Comparison of ENCODE assay signal across 12 cellular contexts in genomic region chr11:119319136-119319701, GRCh38. TPM values are rescaled to one million over a fixed set of nuclear protein-coding genes. Genes with fewer than 3 reads are reported as not detected.
DNase-seq lines count a peak whose midpoint lies in the region; ATAC-seq and TF ChIP-seq lines count a peak whose summit lies in the region.
"Had no signal": no experiment of that assay in that cellular context is flagged by ENCODE, and none has a peak within 500 bp of the region (broad histone marks: within the 10 kb centered on the region; RNA-seq: fewer than 3 reads in every experiment).

No MANE protein-coding gene starts in this region.

- H3K27ac ChIP-seq in heart left ventricle (peak overlapping the region; percentile 85 to 99 (median 92)), muscle layer of colon (ENCODE audit: low read depth, low read length) (peak overlapping the region; percentile 99), upper lobe of right lung (peak overlapping the region; percentile 87)

- H3K4me3 Mint-ChIP-seq in MCF 10A (ENCODE audit: unreplicated experiment) = peak overlapping the region; percentile 5

- TF ChIP-seq POLR2A in heart left ventricle (IDR thresholded peaks at IDR 0.05) (peak in 1 of 2 donors; percentile 25), erythroblast (IDR thresholded peaks at IDR 0.05; ENCODE audit: low read length) (no peak)

- POLR2A ChIA-PET in MCF 10A (lab: Yijun Ruan, JAX) = no interaction called here

- H3K9me3 Mint-ChIP-seq in MCF 10A (ENCODE audit: unreplicated experiment) = no peaks in the 10 kb centered on the region

- CTCF ChIA-PET in MCF 10A (lab: Yijun Ruan, JAX) = interaction anchor here (0.6 to 1.1 kb wide), 6 partner anchors 18 to 199 kb away, joined by 3 to 6 read pairs (median 4); no protein-coding TSS in a partner anchor

- H3K4me3 ChIP-seq in heart left ventricle (peak overlapping the region in 6 of 12 donors; percentile 5 to 16 (median 12)), muscle layer of colon (ENCODE audit: low read depth in 1 of 2, low read length in 2 of 2) (no peak overlapping the region), upper lobe of right lung (no peak overlapping the region)

- peak overlapping the region; percentile 71 for H3K27ac Mint-ChIP-seq in MCF 10A (ENCODE audit: low read depth, unreplicated experiment)

- H3K27me3 Mint-ChIP-seq in MCF 10A (ENCODE audit: insufficient read depth, unreplicated experiment) = no peaks in the 10 kb centered on the region

- TF ChIP-seq CTCF in heart left ventricle (IDR thresholded peaks at IDR 0.05) = no peak
- no peak for TF ChIP-seq CTCF in MCF 10A (IDR thresholded peaks at IDR 0.05; ENCODE audit: unreplicated experiment)
- no peak for TF ChIP-seq CTCF in upper lobe of right lung (IDR thresholded peaks at IDR 0.05)

- no TSS peak for BruUV-seq in MCF 10A (replicated peaks; lab: Mats Ljungman, UMichigan)

- peaks cover 14% of the 10 kb centered on the region for H3K4me1 Mint-ChIP-seq in MCF 10A (ENCODE audit: insufficient read depth, unreplicated experiment)

- WGBS in heart left ventricle, 4 donors = 49 to 66% (median 61%) methylated on average over 8 of the region's 8 CpGs

- H3K9me3 ChIP-seq in heart left ventricle (no peaks in the 10 kb centered on the region), muscle layer of colon (ENCODE audit: low read length) (no peaks in the 10 kb centered on the region), upper lobe of right lung (no peaks in the 10 kb centered on the region)

- no peaks in the 10 kb centered on the region for H3K36me3 Mint-ChIP-seq in MCF 10A (ENCODE audit: insufficient read depth, unreplicated experiment)

- peak overlapping the region; percentile 29 for H3K9ac ChIP-seq in muscle layer of colon (ENCODE audit: low read length)

- intact Hi-C loops in heart left ventricle (cut with DNase I) = loop anchor here in 3 of 10 donors (5.0 to 10.0 kb wide), 3 partner anchors 172 to 217 kb away; partner anchors contain the start of genes ABCG4 (in 1 of the 3) and DPAGT1 (in 1 of the 3)
- intact Hi-C loops in Right ventricle myocardium inferior (cut with DNase I) = no loop called here
- intact Hi-C loops in MCF 10A (cut with micrococcal nuclease) = no loop called here
- intact Hi-C loops in upper lobe of right lung (cut with DNase I) = loop anchor here (10.0 kb wide), 1 partner anchor 114 kb away; the partner anchor contains the start of gene CBL

- ATAC-seq in heart left ventricle = peak in 1 of 4 donors; percentile 3
- ATAC-seq in Right ventricle myocardium inferior = no peak
- ATAC-seq in upper lobe of right lung = no peak

- H3K36me3 ChIP-seq in heart left ventricle = peaks cover 0 to 8% (median 3%) of the 10 kb centered on the region in 9 donors
- H3K36me3 ChIP-seq in muscle layer of colon (ENCODE audit: insufficient read depth, low read length) = peaks cover 10% of the 10 kb centered on the region
- H3K36me3 ChIP-seq in upper lobe of right lung = no peaks in the 10 kb centered on the region

- DNase-seq in heart left ventricle (peak in 1 of 5 donors; percentile 36), Right ventricle myocardium inferior (ENCODE audit: missing footprints) (no peak), MCF 10A (ENCODE audit: unreplicated experiment) (no peak), upper lobe of right lung (no peak), GM19240 (ENCODE audit: insufficient read length, low spot score) (no peak), erythroblast (lab: John Stamatoyannopoulos, UW) (no peak)
- no peak for DNase-seq in activated CD4-positive, alpha-beta T cell treated with anti-CD3 and anti-CD28 coated beads for 1 hour
- DNase-seq: Calu3, NCI-H510A treated with DMSO at 0.1 percent for 48 hours had no signal

- H3K4me1 ChIP-seq in heart left ventricle = peaks cover 0 to 87% (median 61%) of the 10 kb centered on the region in 12 donors
- peaks cover 64% of the 10 kb centered on the region for H3K4me1 ChIP-seq in muscle layer of colon (ENCODE audit: insufficient read depth, low read length)
- peaks cover 33% of the 10 kb centered on the region for H3K4me1 ChIP-seq in upper lobe of right lung

- H3K27me3 ChIP-seq in heart left ventricle (peaks cover 0 to 44% (median 0%) of the 10 kb centered on the region in 9 donors), muscle layer of colon (ENCODE audit: control insufficient read depth in 1 of 2, insufficient read depth in 2 of 2, low read length in 2 of 2) (no peaks in the 10 kb centered on the region), upper lobe of right lung (peaks cover 26% of the 10 kb centered on the region)

RNA-seq across cellular contexts. Expression of gene MCAM, which starts 2.3 kb away (rescaled TPM):
- total RNA-seq in heart left ventricle = 100 to 1,000 TPM in 6 of 9 donors, 10 to 100 TPM in 3; 46.7 to 380 (median 110) TPM
- 100 to 1,000 TPM in 1 of 2 donors, 10 to 100 TPM in 1; 31.9 to 108 TPM for polyA plus RNA-seq in heart left ventricle
- total RNA-seq in Right ventricle myocardium inferior = 68.7 TPM
- 3.5 TPM in 2 replicates for total RNA-seq in MCF 10A (2022)
- total RNA-seq in upper lobe of right lung = 134 TPM

RNA-seq across cellular contexts. Expression of gene RNF26, which starts 15.1 kb away (rescaled TPM):
- 10 to 100 TPM in 8 of 9 donors, 1 to 10 TPM in 1; 8.1 to 22.4 (median 11.8) TPM for total RNA-seq in heart left ventricle
- polyA plus RNA-seq in heart left ventricle = 10 to 100 TPM in 1 of 2 donors, 1 to 10 TPM in 1; 6.2 to 17.6 TPM
- 13.1 TPM for total RNA-seq in Right ventricle myocardium inferior
- total RNA-seq in MCF 10A (2022) = 19.2 and 20.9 TPM in 2 replicates
- 23.2 TPM for total RNA-seq in upper lobe of right lung

RNA-seq across cellular contexts. Expression of gene C1QTNF5, which starts 21.5 kb away (rescaled TPM):
- total RNA-seq in heart left ventricle = 10 to 100 TPM; 12.9 to 47.1 (median 19.8) TPM
- 10 to 100 TPM; 20.0 to 23.9 TPM for polyA plus RNA-seq in heart left ventricle
- total RNA-seq in Right ventricle myocardium inferior = 17.5 TPM
- not detected in 2 replicates for total RNA-seq in MCF 10A (2022)
- total RNA-seq in upper lobe of right lung = 47.6 TPM
- total RNA-seq: Calu3 had no signal
- polyA plus RNA-seq: neural cell had no signal

RNA-seq across cellular contexts. Expression of gene MFRP, which starts 27.3 kb away (rescaled TPM):
- total RNA-seq in heart left ventricle (not detected), Right ventricle myocardium inferior (not detected), MCF 10A (2022) (not detected in 2 replicates), upper lobe of right lung (not detected)
- under 1 TPM in 1 of 2 donors, not detected in 1; 0.04 TPM for polyA plus RNA-seq in heart left ventricle
- total RNA-seq: Calu3, epithelial cell of proximal tubule had no signal
- polyA plus RNA-seq: neural cell had no signal

Comparison
In these comparisons a context has a peak if more than half of its experiments do, and no peak if none do; other contexts are left out.
1. RNA of gene MCAM, which starts 2.3 kb away (total RNA-seq): 134 TPM in upper lobe of right lung (single experiment), 46.7 to 380 TPM in heart left ventricle and 68.7 TPM in Right ventricle myocardium inferior (single experiment); 3.5 TPM in MCF 10A; every median in the first group is over 10 times any median in the second.
2. RNA of gene C1QTNF5, which starts 21.5 kb away (total RNA-seq): 47.6 TPM in upper lobe of right lung (single experiment), 12.9 to 47.1 TPM in heart left ventricle and 17.5 TPM in Right ventricle myocardium inferior (single experiment); not detected in MCF 10A; every median in the first group is over 10 times any median in the second.
3. Peak in every context shown above with its lines, with median percentiles within 50 percentile points of each other: H3K27ac ChIP-seq.